Comparison of ENCODE assay signal across 1 cellular context in genomic region chr2:240874715-240875227, GRCh38.
A peak's percentile ranks its signal among the peaks of the same experiment; 100 is the strongest.
TF ChIP-seq lines count a peak whose summit lies in the region.

No MANE protein-coding gene starts in this region.

TF ChIP-seq in HepG2, 621 proteins besides CTCF, POLR2A, EP300 and RAD21:
- TF ChIP-seq MEIS1 (CRISPR knock-in tag; IDR thresholded peaks at IDR 0.05; ENCODE audit: borderline replicate concordance), result 0 out of 2 replicates have a peak, but pooled peaks have one; percentile 2
- TF ChIP-seq ZZZ3 (CRISPR knock-in tag; IDR thresholded peaks at IDR 0.05; ENCODE audit: borderline replicate concordance), result no peak
- TF ChIP-seq ZNF678 (CRISPR knock-in tag; IDR thresholded peaks at IDR 0.05), result 0 out of 2 replicates have a peak, but pooled peaks have one; percentile 6
- 0 out of 2 replicates have a peak, but pooled peaks have one; percentile 72 for TF ChIP-seq CAMTA2 (CRISPR knock-in tag; IDR thresholded peaks at IDR 0.05; ENCODE audit: borderline replicate concordance)
- TF ChIP-seq MAZ (IDR thresholded peaks at IDR 0.05; ENCODE audit: borderline replicate concordance, low read depth, low read length), result 0 out of 2 replicates have a peak, but pooled peaks have one; percentile 14
- TF ChIP-seq MAZ (CRISPR knock-in tag; IDR thresholded peaks at IDR 0.05; ENCODE audit: low read depth), result no peak
- no peak for TF ChIP-seq ZNF598 (CRISPR knock-in tag; IDR thresholded peaks at IDR 0.05; ENCODE audit: borderline replicate concordance)
- 0 out of 2 replicates have a peak, but pooled peaks have one; percentile 5 for TF ChIP-seq MIER2 (CRISPR knock-in tag; IDR thresholded peaks at IDR 0.05)
- no peak for TF ChIP-seq IKZF5 (CRISPR knock-in tag; IDR thresholded peaks at IDR 0.05)
- 0 out of 2 replicates have a peak, but pooled peaks have one; percentile 5 for TF ChIP-seq ZNF230 (CRISPR knock-in tag; IDR thresholded peaks at IDR 0.05)
- 0 out of 2 replicates have a peak, but pooled peaks have one; percentile 12 for TF ChIP-seq CSRNP1 (CRISPR knock-in tag; IDR thresholded peaks at IDR 0.05)
- peak; percentile 90 for TF ChIP-seq PAWR (CRISPR knock-in tag; IDR thresholded peaks at IDR 0.05; ENCODE audit: borderline replicate concordance)
- TF ChIP-seq PRDM4 (CRISPR knock-in tag; IDR thresholded peaks at IDR 0.05; ENCODE audit: borderline replicate concordance), result no peak
- no peak for TF ChIP-seq ZNF44 (CRISPR knock-in tag; IDR thresholded peaks at IDR 0.05)
- 0 out of 2 replicates have a peak, but pooled peaks have one; percentile 10 for TF ChIP-seq BORCS8-MEF2B (CRISPR knock-in tag; IDR thresholded peaks at IDR 0.05)
- no peak for TF ChIP-seq ZNF235 (CRISPR knock-in tag; IDR thresholded peaks at IDR 0.05; ENCODE audit: borderline replicate concordance)
- TF ChIP-seq ZNF343 (CRISPR knock-in tag; IDR thresholded peaks at IDR 0.05), result 0 out of 2 replicates have a peak, but pooled peaks have one; percentile 16
- TF ChIP-seq ZNF296 (CRISPR knock-in tag; conservative IDR thresholded peaks at IDR 0.05), result 0 out of 2 replicates have a peak, but pooled peaks have one; percentile 34
- TF ChIP-seq ZNF253 (CRISPR knock-in tag; IDR thresholded peaks at IDR 0.05; ENCODE audit: borderline replicate concordance), result peak; percentile 20; the same call in 1 of the 2 replicates
- TF ChIP-seq, protein P1, sequence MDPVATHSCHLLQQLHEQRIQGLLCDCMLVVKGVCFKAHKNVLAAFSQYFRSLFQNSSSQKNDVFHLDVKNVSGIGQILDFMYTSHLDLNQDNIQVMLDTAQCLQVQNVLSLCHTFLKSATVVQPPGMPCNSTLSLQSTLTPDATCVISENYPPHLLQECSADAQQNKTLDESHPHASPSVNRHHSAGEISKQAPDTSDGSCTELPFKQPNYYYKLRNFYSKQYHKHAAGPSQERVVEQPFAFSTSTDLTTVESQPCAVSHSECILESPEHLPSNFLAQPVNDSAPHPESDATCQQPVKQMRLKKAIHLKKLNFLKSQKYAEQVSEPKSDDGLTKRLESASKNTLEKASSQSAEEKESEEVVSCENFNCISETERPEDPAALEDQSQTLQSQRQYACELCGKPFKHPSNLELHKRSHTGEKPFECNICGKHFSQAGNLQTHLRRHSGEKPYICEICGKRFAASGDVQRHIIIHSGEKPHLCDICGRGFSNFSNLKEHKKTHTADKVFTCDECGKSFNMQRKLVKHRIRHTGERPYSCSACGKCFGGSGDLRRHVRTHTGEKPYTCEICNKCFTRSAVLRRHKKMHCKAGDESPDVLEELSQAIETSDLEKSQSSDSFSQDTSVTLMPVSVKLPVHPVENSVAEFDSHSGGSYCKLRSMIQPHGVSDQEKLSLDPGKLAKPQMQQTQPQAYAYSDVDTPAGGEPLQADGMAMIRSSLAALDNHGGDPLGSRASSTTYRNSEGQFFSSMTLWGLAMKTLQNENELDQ (CRISPR knock-in tag; IDR thresholded peaks at IDR 0.05; ENCODE audit: borderline replicate concordance), result no peak
- TF ChIP-seq, protein P2, sequence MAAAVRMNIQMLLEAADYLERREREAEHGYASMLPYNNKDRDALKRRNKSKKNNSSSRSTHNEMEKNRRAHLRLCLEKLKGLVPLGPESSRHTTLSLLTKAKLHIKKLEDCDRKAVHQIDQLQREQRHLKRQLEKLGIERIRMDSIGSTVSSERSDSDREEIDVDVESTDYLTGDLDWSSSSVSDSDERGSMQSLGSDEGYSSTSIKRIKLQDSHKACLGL (CRISPR knock-in tag; IDR thresholded peaks at IDR 0.05), result peak; percentile 68
- 0 out of 2 replicates have a peak, but pooled peaks have one; percentile 1 for TF ChIP-seq PCBP1 (IDR thresholded peaks at IDR 0.05; ENCODE audit: borderline replicate concordance, low read depth, low read length)
- TF ChIP-seq ZNF558 (CRISPR knock-in tag; IDR thresholded peaks at IDR 0.05; ENCODE audit: borderline replicate concordance), result 0 out of 2 replicates have a peak, but pooled peaks have one; percentile 1
- no peak for TF ChIP-seq SMARCE1 (IDR thresholded peaks at IDR 0.05; ENCODE audit: borderline replicate concordance)
- TF ChIP-seq AGO2 (optimal IDR thresholded peaks at IDR 0.05; ENCODE audit: low read depth, low read length), result peak; percentile 43
- no peak for TF ChIP-seq HMGA1 (CRISPR knock-in tag; conservative IDR thresholded peaks at IDR 0.05)
